ENCODE assay signal across 9 cellular contexts in the genomic region with DNA sequence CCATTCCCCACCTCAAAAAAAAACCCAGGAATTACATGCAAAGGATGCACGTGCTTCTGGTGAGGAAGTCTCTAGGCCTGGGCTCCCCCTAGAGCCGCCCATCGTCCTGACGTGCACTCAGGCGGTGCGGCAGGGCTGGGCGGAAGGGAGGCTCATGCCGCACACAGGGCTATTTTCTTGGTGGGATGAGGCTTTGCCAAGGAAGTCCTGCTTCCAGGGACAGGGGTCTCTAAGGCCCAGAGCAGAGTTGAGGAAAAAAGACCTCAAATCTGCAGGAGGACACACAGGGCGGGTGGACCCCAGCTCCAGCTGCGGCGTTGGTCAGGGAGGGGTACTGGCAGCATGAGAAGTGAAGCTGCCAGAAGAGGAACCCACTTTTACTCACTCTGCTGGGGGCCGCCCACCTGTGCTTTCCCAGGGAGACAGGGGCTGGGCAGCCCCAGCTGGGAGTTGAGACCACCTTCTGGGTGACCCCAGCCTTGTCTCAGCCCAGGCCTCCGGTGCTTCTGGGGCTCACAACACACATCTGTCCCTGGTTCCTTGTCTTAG. TPM values are rescaled to one million over a fixed set of nuclear protein-coding genes. Genes with fewer than 3 reads are reported as not detected.
A peak's percentile ranks its signal among the peaks of the same experiment; 100 is the strongest.
DNase-seq lines count a peak whose midpoint lies in the region; ATAC-seq and TF ChIP-seq lines count a peak whose summit lies in the region.
"Had no signal": no experiment of that assay in that cellular context is flagged by ENCODE, and none has a peak within 500 bp of the region (broad histone marks: within the 10 kb centered on the region; RNA-seq: fewer than 3 reads in every experiment).

No MANE protein-coding gene starts in this region.

- H3K4me1 ChIP-seq in Peyer's patch (peaks cover 7 to 63% (median 54%) of the 10 kb centered on the region in 4 donors), esophagus squamous epithelium (peaks cover 14 to 84% (median 31%) of the 10 kb centered on the region in 3 donors), thyroid gland (peaks cover 32 to 60% of the 10 kb centered on the region in 2 donors)

- intact Hi-C loops in Right ventricle myocardium inferior (cut with DNase I) (no loop called here), cardiac septum (cut with DNase I) (no loop called here), esophagus squamous epithelium (cut with DNase I) (no loop called here), thyroid gland (cut with DNase I) (no loop called here)

- no peaks in the 10 kb centered on the region for H3K9me3 ChIP-seq in Peyer's patch
- H3K9me3 ChIP-seq in esophagus squamous epithelium: no peaks in the 10 kb centered on the region
- no peaks in the 10 kb centered on the region for H3K9me3 ChIP-seq in thyroid gland

- ATAC-seq in Right ventricle myocardium inferior (no peak), HG03139 (IDR thresholded peaks at IDR 0.05; ENCODE audit: unreplicated experiment) (no peak)

- H3K27ac ChIP-seq in Peyer's patch: peak overlapping the region; percentile 80 to 97 (median 89)
- H3K27ac ChIP-seq in esophagus squamous epithelium: peak overlapping the region; percentile 56 to 83 (median 74)
- H3K27ac ChIP-seq in thyroid gland: peak overlapping the region; percentile 33 to 61 (median 48)
- H3K27ac ChIP-seq: C4-2B had no signal

- DNase-seq in Right ventricle myocardium inferior (ENCODE audit: missing footprints) (peak; percentile 80), cardiac septum (ENCODE audit: low spot score) (no peak), Peyer's patch (peak; percentile 54 to 85 (median 84)), esophagus squamous epithelium (lab: John Stamatoyannopoulos, UW) (no peak), thyroid gland (no peak), retina (no peak), DMS153 (lab: John Stamatoyannopoulos, UW) (no peak)

- WGBS in esophagus squamous epithelium, 2 donors: 65 to 71% methylated on average over 1 to 9 of the region's 13 CpGs
- 75 to 77% methylated on average over 13 of the region's 13 CpGs for WGBS in thyroid gland, 2 donors

- H3K4me3 ChIP-seq in Peyer's patch (peak overlapping the region; percentile 13 to 38 (median 26)), esophagus squamous epithelium (peak overlapping the region in 2 of 4 donors; percentile 13 to 18), thyroid gland (replicated peaks in 1 of 3) (no peak overlapping the region)

- peak in 1 of 2 donors; percentile 15 for TF ChIP-seq POLR2A in Peyer's patch (IDR thresholded peaks at IDR 0.05)
- TF ChIP-seq POLR2A in esophagus squamous epithelium (IDR thresholded peaks at IDR 0.05): peak in 1 of 4 donors; percentile 11
- no peak for TF ChIP-seq POLR2A in thyroid gland (IDR thresholded peaks at IDR 0.05)

- TF ChIP-seq CTCF in Peyer's patch (IDR thresholded peaks at IDR 0.05): no peak
- TF ChIP-seq CTCF in esophagus squamous epithelium (IDR thresholded peaks at IDR 0.05): no peak
- TF ChIP-seq CTCF in thyroid gland (IDR thresholded peaks at IDR 0.05): no peak

- H3K36me3 ChIP-seq in Peyer's patch (no peaks in the 10 kb centered on the region), esophagus squamous epithelium (no peaks in the 10 kb centered on the region), thyroid gland (no peaks in the 10 kb centered on the region)

- no peaks in the 10 kb centered on the region for H3K27me3 ChIP-seq in Peyer's patch
- no peaks in the 10 kb centered on the region for H3K27me3 ChIP-seq in esophagus squamous epithelium
- no peaks in the 10 kb centered on the region for H3K27me3 ChIP-seq in thyroid gland

RNA-seq across cellular contexts. Expression of a gene that starts 4.2 kb away (rescaled TPM):
- total RNA-seq in Right ventricle myocardium inferior (47.7 TPM), cardiac septum (20.9 TPM), Peyer's patch (100 to 1,000 TPM in 2 of 4 donors, 10 to 100 TPM in 2; 31.4 to 134 (median 91.0) TPM), esophagus squamous epithelium (10 to 100 TPM in 1 of 4 donors, 1 to 10 TPM in 3; 3.2 to 20.4 (median 6.2) TPM), thyroid gland (100 to 1,000 TPM in 1 of 4 donors, 10 to 100 TPM in 3; 22.8 to 105 (median 69.9) TPM)

RNA-seq across cellular contexts. Expression of a gene that starts 14.5 kb away (rescaled TPM):
- total RNA-seq in Right ventricle myocardium inferior: 8.0 TPM
- 13.0 TPM for total RNA-seq in cardiac septum
- 10 to 100 TPM; 15.4 to 30.5 (median 25.3) TPM for total RNA-seq in Peyer's patch
- 10 to 100 TPM in 3 of 4 donors, 1 to 10 TPM in 1; 5.6 to 14.4 (median 10.6) TPM for total RNA-seq in esophagus squamous epithelium
- total RNA-seq in thyroid gland: 10 to 100 TPM in 3 of 4 donors, 1 to 10 TPM in 1; 7.3 to 16.5 (median 11.7) TPM

Comparison
In these comparisons a context has a peak if more than half of its experiments do, and no peak if none do; other contexts are left out.
1. DNase-seq: peak in Right ventricle myocardium inferior (single experiment) and Peyer's patch (3 of 3); none in cardiac septum (single experiment), esophagus squamous epithelium (single experiment), thyroid gland (0 of 2), retina (single experiment) and DMS153 (single experiment).
2. H3K4me3 ChIP-seq: peak in Peyer's patch (4 of 4); none in thyroid gland (0 of 3).
3. Peak in every context shown above with its lines, with median percentiles within 50 percentile points of each other: H3K27ac ChIP-seq.